Comparison of ENCODE assay signal across 8 cellular contexts in the genomic region with DNA sequence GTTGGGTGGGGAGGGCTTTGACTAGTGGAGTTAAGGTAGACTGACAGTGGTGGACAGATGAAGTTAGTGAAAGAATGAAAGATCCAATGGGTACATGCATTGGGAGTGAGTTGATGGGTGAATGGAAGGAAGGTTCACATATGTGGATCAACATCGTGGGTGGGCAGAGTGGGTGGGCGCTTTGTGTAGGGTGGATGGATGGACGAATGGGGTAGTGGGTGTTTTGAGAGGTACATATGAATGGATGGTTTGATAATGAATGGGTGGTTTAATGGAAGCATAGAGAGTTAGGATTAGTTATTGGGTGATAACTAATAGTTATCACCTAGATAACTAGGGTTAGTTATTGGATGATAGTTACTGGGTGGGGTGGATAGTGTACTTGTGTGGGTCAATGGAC.
"Had no signal": no experiment of that assay in that cellular context is flagged by ENCODE, and none has a peak within 500 bp of the region (broad histone marks: within the 10 kb centered on the region; RNA-seq: fewer than 3 reads in every experiment).

No MANE protein-coding gene starts in this region.

- H2AFZ ChIP-seq: GM23248, GM23338 had no signal

- H3K4me1 ChIP-seq: HAP-1 had no signal

- H3K4me3 ChIP-seq: GM23248, GM23338, HAP-1 had no signal

- H3K4me2 ChIP-seq: GM23338 had no signal

- H3K27ac ChIP-seq: GM23248 had no signal

- DNase-seq: GM23248, GOT3, H9, HCEC 1CT, HFFc6 had no signal

- H3K36me3 ChIP-seq: HAP-1 had no signal

- H3K9me3 ChIP-seq: HAP-1 had no signal

- ATAC-seq: GM23338, HCT116 had no signal
